In the genomic region with DNA sequence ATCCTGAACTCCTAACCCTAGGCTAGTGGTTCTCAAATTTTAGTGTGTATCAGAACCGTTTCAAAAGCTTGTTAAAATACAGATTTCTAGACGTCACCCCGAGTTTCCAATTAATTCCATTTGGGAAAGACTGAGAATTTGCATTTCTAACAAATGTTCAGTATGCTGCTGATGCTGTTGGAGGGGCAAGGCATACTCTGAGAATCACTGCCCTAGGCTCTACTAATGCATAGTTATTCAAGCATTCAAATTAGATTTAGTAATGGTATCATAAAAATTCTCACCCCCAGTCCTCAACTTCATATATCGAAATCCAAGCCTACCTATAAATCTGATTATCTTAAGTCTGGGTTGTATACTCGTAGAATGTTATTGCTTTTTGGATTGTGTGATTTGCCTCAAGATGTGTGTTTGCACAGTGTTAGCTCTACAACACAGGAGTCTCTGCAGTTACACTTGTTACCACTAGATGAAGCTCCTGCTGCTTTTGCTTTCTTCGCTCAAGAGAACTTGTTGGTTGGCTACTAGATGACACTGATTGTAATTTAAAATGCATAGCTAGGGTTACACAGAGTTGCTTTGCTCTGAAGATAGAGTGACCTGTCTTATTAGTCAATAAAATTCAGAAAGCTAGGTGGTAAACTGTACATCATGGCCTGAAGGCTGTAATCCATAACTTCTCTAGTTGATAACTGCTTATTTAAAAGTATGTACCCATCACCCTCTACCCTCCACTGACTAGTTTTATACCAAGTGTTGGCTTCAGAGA, we compare ENCODE assay signal across 7 cellular contexts. TPM values are rescaled to one million over a fixed set of nuclear protein-coding genes. Genes with fewer than 3 reads are reported as not detected.
DNase-seq lines count a peak whose midpoint lies in the region; ATAC-seq and TF ChIP-seq lines count a peak whose summit lies in the region.

No MANE protein-coding gene starts in this region.

- peak overlapping the region in 2 of 5 experiments; percentile 11 to 22 for H3K27ac Mint-ChIP-seq in brain

- in situ Hi-C loops in G401 (cut with HindIII; ENCODE audit: low sequenced_read_pairs): no loop called here

- H3K27me3 Mint-ChIP-seq in brain: no peaks in the 10 kb centered on the region

- peaks cover 33% of the 10 kb centered on the region for H3K4me1 Mint-ChIP-seq in brain

- no peaks in the 10 kb centered on the region for H3K9me3 Mint-ChIP-seq in brain

- DNase-seq in G401 (ENCODE audit: low spot score): peak; percentile 81
- peak; percentile 35 for DNase-seq in NCI-H774 (lab: John Stamatoyannopoulos, UW)
- DNase-seq in iris pigment epithelial cell (ENCODE audit: low read depth): peak; percentile 83
- peak; percentile 89 for DNase-seq in superior temporal gyrus (ENCODE audit: extremely low spot score)

- ATAC-seq in GM19452 (IDR thresholded peaks at IDR 0.05; ENCODE audit: unreplicated experiment) (peak; percentile 76), HG03354 (IDR thresholded peaks at IDR 0.05; ENCODE audit: poor library complexity, severe bottlenecking, unreplicated experiment) (peak; percentile 81)

- H3K4me3 Mint-ChIP-seq in brain: no peak overlapping the region

- TF ChIP-seq CTCF in brain (conservative IDR thresholded peaks at IDR 0.05): peak; percentile 69 to 82

- no peaks in the 10 kb centered on the region for H3K36me3 Mint-ChIP-seq in brain

RNA-seq across cellular contexts. Expression of gene ERAP2, which starts 7.5 kb away (rescaled TPM):
- 0.18 and 0.68 TPM in 2 replicates for total RNA-seq in G401 (2014; rRNA removed; shearing (Covaris generic))
- 5.7 TPM for polyA plus RNA-seq in brain (ENCODE audit: insufficient read depth, low read depth, low replicate concordance)

Comparison
In these comparisons a context has a peak if more than half of its experiments do, and no peak if none do; other contexts are left out.
1. Peak in every context shown above with its lines: DNase-seq and ATAC-seq.
2. DNase-seq: peak in every context shown above with its lines; median percentile 89 in superior temporal gyrus; 83 in iris pigment epithelial cell; 81 in G401; 35 in NCI-H774.